Comparison of ENCODE assay signal across 8 cellular contexts in genomic region chr11:36265793-36266628, GRCh38. TPM values are rescaled to one million over a fixed set of nuclear protein-coding genes. Genes with fewer than 3 reads are reported as not detected.
DNase-seq lines count a peak whose midpoint lies in the region; ATAC-seq and TF ChIP-seq lines count a peak whose summit lies in the region.

No MANE protein-coding gene starts in this region.

- H3K4me1 Mint-ChIP-seq in type B pancreatic cell (ENCODE audit: unreplicated experiment): peaks cover 12% of the 10 kb centered on the region

- H3K9me3 Mint-ChIP-seq in type B pancreatic cell: no peaks in the 10 kb centered on the region

- peak; percentile 92 for TF ChIP-seq CTCF in AG09309 (IDR thresholded peaks at IDR 0.05; ENCODE audit: control insufficient read depth, insufficient read depth, low read depth, low read length, missing control alignments)
- peak; percentile 40 to 89 (median 78) for TF ChIP-seq CTCF in esophagus squamous epithelium (IDR thresholded peaks at IDR 0.05)
- TF ChIP-seq CTCF in neural cell (IDR thresholded peaks at IDR 0.05; ENCODE audit: poor library complexity, severe bottlenecking): peak; percentile 91
- peak; percentile 94 for TF ChIP-seq CTCF in type B pancreatic cell (conservative IDR thresholded peaks at IDR 0.05)

- no peak overlapping the region for H3K4me2 ChIP-seq in neural cell (ENCODE audit: low read length)

- no peak overlapping the region for H3K4me3 ChIP-seq in AG09309 (ENCODE audit: control insufficient read depth, low read depth, low read length)
- H3K4me3 ChIP-seq in esophagus squamous epithelium: no peak overlapping the region
- H3K4me3 ChIP-seq in neural cell (ENCODE audit: low read length): no peak overlapping the region

- WGBS in esophagus squamous epithelium, 2 donors: 32 to 37% methylated on average over 7 to 9 of the region's 13 CpGs

- peak overlapping the region; percentile 41 for H3K9ac ChIP-seq in neural cell (ENCODE audit: low read length)

- H3F3A ChIP-seq in neural cell (ENCODE audit: insufficient read depth, low read length, poor library complexity, severe bottlenecking): no peaks in the 10 kb centered on the region

- H3K36me3 ChIP-seq in esophagus squamous epithelium (peaks cover 0 to 9% (median 0%) of the 10 kb centered on the region in 3 donors), neural cell (ENCODE audit: insufficient read depth, low read length) (peaks cover under 1% of the 10 kb centered on the region)

- H4K20me1 ChIP-seq in neural cell (ENCODE audit: insufficient read depth): no peaks in the 10 kb centered on the region

- no peak for DNase-seq in AG09309 (ENCODE audit: low read depth)
- DNase-seq in NCI-H774 (lab: John Stamatoyannopoulos, UW): peak; percentile 35
- DNase-seq in activated CD8-positive, alpha-beta memory T cell treated with anti-CD3 and anti-CD28 coated beads, Interleukin-2, amount 50 U/mL, for 48 hours: peak; percentile 84
- DNase-seq in esophagus squamous epithelium (lab: John Stamatoyannopoulos, UW): no peak
- DNase-seq in type B pancreatic cell (ENCODE audit: extremely low spot score, unreplicated experiment): no peak

- no peak overlapping the region for H3K4me3 Mint-ChIP-seq in type B pancreatic cell

- H3K9me3 ChIP-seq in esophagus squamous epithelium (no peaks in the 10 kb centered on the region), neural cell (ENCODE audit: low read length) (no peaks in the 10 kb centered on the region)

- H3K4me1 ChIP-seq in esophagus squamous epithelium: no peaks in the 10 kb centered on the region

- peak overlapping the region; percentile 74 for H3K27ac Mint-ChIP-seq in type B pancreatic cell

- peaks cover 3% of the 10 kb centered on the region for H3K36me3 Mint-ChIP-seq in type B pancreatic cell

- TF ChIP-seq POLR2A in esophagus squamous epithelium (IDR thresholded peaks at IDR 0.05): no peak

- H3K9me2 ChIP-seq in neural cell (ENCODE audit: insufficient read depth, low read length): no peaks in the 10 kb centered on the region

- no peaks in the 10 kb centered on the region for H3K79me2 ChIP-seq in neural cell (replicated peaks; ENCODE audit: insufficient read depth, low read length)

- peaks cover 22% of the 10 kb centered on the region for H3K27me3 Mint-ChIP-seq in type B pancreatic cell

- intact Hi-C loops in esophagus squamous epithelium (cut with DNase I): loop anchor here (5.0 kb wide), 1 partner anchor 649 kb away; the partner anchor contains the start of gene FJX1

- peak; percentile 82 for ATAC-seq in GM18867 (IDR thresholded peaks at IDR 0.05; ENCODE audit: unreplicated experiment)
- ATAC-seq in HG03280 (IDR thresholded peaks at IDR 0.05; ENCODE audit: unreplicated experiment): peak; percentile 66

- peak overlapping the region; percentile 76 for H2AFZ ChIP-seq in neural cell (ENCODE audit: low read depth, low read length)

- H3K27me3 ChIP-seq in esophagus squamous epithelium: no peaks in the 10 kb centered on the region
- H3K27me3 ChIP-seq in neural cell (ENCODE audit: insufficient read depth, low read depth, low read length): no peaks in the 10 kb centered on the region

- peak; percentile 93 for TF ChIP-seq RAD21 in neural cell (conservative IDR thresholded peaks at IDR 0.05)

- no peak for TF ChIP-seq EP300 in neural cell (conservative IDR thresholded peaks at IDR 0.05; ENCODE audit: poor library complexity, severe bottlenecking)

- H3K27ac ChIP-seq in esophagus squamous epithelium (no peak overlapping the region), neural cell (ENCODE audit: low read length) (no peak overlapping the region)

TF ChIP-seq in neural cell, 6 proteins besides CTCF, POLR2A, EP300 and RAD21:
- TF ChIP-seq TAF1 (IDR thresholded peaks at IDR 0.05; ENCODE audit: low read depth): no peak
- peak; percentile 93 for TF ChIP-seq SMC3 (conservative IDR thresholded peaks at IDR 0.05; ENCODE audit: poor library complexity)
- peak; percentile 37 for TF ChIP-seq MXI1 (conservative IDR thresholded peaks at IDR 0.05; ENCODE audit: poor library complexity, severe bottlenecking)
TF ChIP-seq in neural cell: peak in this region for 2.

RNA-seq across cellular contexts. Expression of gene COMMD9, which starts 23.2 kb away (rescaled TPM):
- 10 to 100 TPM; 25.9 to 37.9 (median 37.1) TPM for total RNA-seq in esophagus squamous epithelium
- 111 and 119 TPM in 2 replicates for polyA plus RNA-seq in neural cell
- 68.4 and 71.8 TPM in 2 replicates for polyA minus RNA-seq in neural cell
- 69.0 and 73.9 TPM in 2 replicates for total RNA-seq in type B pancreatic cell (ENCODE audit: low replicate concordance)

RNA-seq across cellular contexts. Expression of gene PRR5L, which starts 30.1 kb away (rescaled TPM):
- total RNA-seq in esophagus squamous epithelium (1 to 10 TPM; 1.4 to 5.7 (median 1.8) TPM), type B pancreatic cell (ENCODE audit: low replicate concordance) (10.7 and 11.0 TPM in 2 replicates)
- polyA plus RNA-seq in neural cell: 0.22 TPM in 1 of 2 replicates, not detected in the other
- 0.23 and 6.1 TPM in 2 replicates for polyA minus RNA-seq in neural cell

Comparison
In these comparisons a context has a peak if more than half of its experiments do, and no peak if none do; other contexts are left out.
1. DNase-seq: peak in NCI-H774 (single experiment) and activated CD8-positive, alpha-beta memory T cell treated with anti-CD3 and anti-CD28 coated beads, Interleukin-2, amount 50 U/mL, for 48 hours (single experiment); none in AG09309 (single experiment), esophagus squamous epithelium (single experiment) and type B pancreatic cell (single experiment).
2. Peak in every context shown above with its lines, with median percentiles within 50 percentile points of each other: CTCF ChIP-seq.